ENCODE assay signal across 1 cellular context in genomic region chr19:49877879-49878743, GRCh38.
TF ChIP-seq lines count a peak whose summit lies in the region.

No MANE protein-coding gene starts in this region.

TF ChIP-seq in GM12878, 131 proteins besides CTCF, POLR2A, EP300 and RAD21 (continues in another document):
- TF ChIP-seq TBL1XR1 (IDR thresholded peaks at IDR 0.05; ENCODE audit: low read depth, low read length) (no peak), SKIL (IDR thresholded peaks at IDR 0.05; ENCODE audit: low read depth, poor library complexity, severe bottlenecking) (no peak), BCL3 (IDR thresholded peaks at IDR 0.05; ENCODE audit: borderline replicate concordance, insufficient read depth, low read depth, low read length, poor library complexity, severe bottlenecking) (no peak), KLF5 (IDR thresholded peaks at IDR 0.05; ENCODE audit: partially characterized antibody) (no peak), SMARCA5 (IDR thresholded peaks at IDR 0.05) (no peak), ATF2 (IDR thresholded peaks at IDR 0.05; ENCODE audit: low read length) (no peak), POLR2AphosphoS5 (IDR thresholded peaks at IDR 0.05; ENCODE audit: low read length) (no peak), CUX1 (IDR thresholded peaks at IDR 0.05; ENCODE audit: insufficient replicate concordance, low read depth, low read length) (no peak), HDAC6 (IDR thresholded peaks at IDR 0.05; ENCODE audit: unreplicated experiment) (no peak), DPF2 (IDR thresholded peaks at IDR 0.05) (no peak), PML (IDR thresholded peaks at IDR 0.05; ENCODE audit: low read length) (no peak), TCF12 (IDR thresholded peaks at IDR 0.05; ENCODE audit: low read depth, low read length) (no peak), MYB (IDR thresholded peaks at IDR 0.05; ENCODE audit: borderline replicate concordance, low read depth, low read length) (no peak), NR2C2 (IDR thresholded peaks at IDR 0.05; ENCODE audit: borderline replicate concordance, control insufficient read depth, insufficient read length, low read depth) (no peak), E2F4 (IDR thresholded peaks at IDR 0.05; ENCODE audit: low read depth, low read length) (0 out of 2 replicates have a peak, but pooled peaks have one; percentile 31), USF2 (IDR thresholded peaks at IDR 0.05; ENCODE audit: borderline replicate concordance, low read depth, low read length) (no peak), ATF7 (IDR thresholded peaks at IDR 0.05; ENCODE audit: low read depth) (no peak), ELK1 (IDR thresholded peaks at IDR 0.05; ENCODE audit: low read depth, low read length) (no peak), EGR1 (IDR thresholded peaks at IDR 0.05; ENCODE audit: borderline replicate concordance in 1 of 2, low read depth in 2 of 2, low read length in 2 of 2) (no peak), CBX5 (IDR thresholded peaks at IDR 0.05; ENCODE audit: low read depth) (no peak), IRF5 (IDR thresholded peaks at IDR 0.05; ENCODE audit: borderline replicate concordance) (no peak), MEF2B (IDR thresholded peaks at IDR 0.05; ENCODE audit: partially characterized antibody, poor library complexity, severe bottlenecking) (peak; percentile 7), SREBF1 (IDR thresholded peaks at IDR 0.05; ENCODE audit: low read length) (no peak), KDM1A (IDR thresholded peaks at IDR 0.05; ENCODE audit: borderline replicate concordance) (no peak), FOXM1 (IDR thresholded peaks at IDR 0.05; ENCODE audit: low read depth, low read length) (no peak), CEBPZ (IDR thresholded peaks at IDR 0.05; ENCODE audit: low read depth, low read length) (no peak), SMAD1 (IDR thresholded peaks at IDR 0.05; ENCODE audit: low read depth, partially characterized antibody) (peak; percentile 16), NFYA (IDR thresholded peaks at IDR 0.05; ENCODE audit: borderline replicate concordance, low read depth, low read length) (no peak), RB1 (IDR thresholded peaks at IDR 0.05; ENCODE audit: borderline replicate concordance) (peak; percentile 49; the same call in 1 of the 2 replicates), LARP7 (IDR thresholded peaks at IDR 0.05) (no peak; the same call in 1 of the 2 replicates), RELB (IDR thresholded peaks at IDR 0.05; ENCODE audit: low read depth) (no peak; the same call in 1 of the 2 replicates), CREM (IDR thresholded peaks at IDR 0.05; ENCODE audit: low read depth) (no peak), ZNF384 (IDR thresholded peaks at IDR 0.05; ENCODE audit: borderline replicate concordance, low read depth, low read length) (no peak), EED (IDR thresholded peaks at IDR 0.05; ENCODE audit: low read depth) (peak; percentile 28; the same call in 1 of the 2 replicates), PAX8 (IDR thresholded peaks at IDR 0.05) (no peak), MEF2A (IDR thresholded peaks at IDR 0.05; ENCODE audit: insufficient read depth, low read depth, low read length) (no peak), CHD2 (IDR thresholded peaks at IDR 0.05; ENCODE audit: borderline replicate concordance, low read depth, low read length) (0 out of 2 replicates have a peak, but pooled peaks have one; percentile 28), FOXK2 (IDR thresholded peaks at IDR 0.05) (no peak), RCOR1 (conservative IDR thresholded peaks at IDR 0.05; ENCODE audit: low read depth, low read length) (no peak), SMC3 (IDR thresholded peaks at IDR 0.05; ENCODE audit: borderline replicate concordance, low read length) (0 out of 2 replicates have a peak, but pooled peaks have one; percentile 2)
